In genomic region chr4:111813565-111814140, GRCh38 we compare ENCODE assay signal across 15 cellular contexts.
"Had no signal": no experiment of that assay in that cellular context is flagged by ENCODE, and none has a peak within 500 bp of the region (broad histone marks: within the 10 kb centered on the region; RNA-seq: fewer than 3 reads in every experiment).

No MANE protein-coding gene starts in this region.

- ATAC-seq: gastrocnemius medialis; left lobe of liver; stimulated activated naive B cell treated with anti-CD40 and anti-IgM and Interleukin-4, amounts not matched to agents 10 μg/mL and 1 μg/mL and 100 μg/mL, for 72 hours had no signal

- FAIRE-seq: astrocyte, endometrium, kidney had no signal

- DNase-seq: activated CD4-positive, alpha-beta T cell treated with anti-CD3 and anti-CD28 coated beads for 1 hour; activated CD8-positive, alpha-beta memory T cell treated with anti-CD3 and anti-CD28 coated beads for 24 hours; activated effector memory CD4-positive, alpha-beta T cell treated with anti-CD3 and anti-CD28 coated beads, Interleukin-2, amount 50 U/mL, for 16 hours; activated naive CD4-positive, alpha-beta T cell treated with anti-CD3 and anti-CD28 coated beads, Interleukin-2, amount 50 U/mL, for 16 hours; activated T-cell treated with anti-CD3 and anti-CD28 coated beads, Interleukin-2, amount 50 U/mL, for 72 hours; gastrocnemius medialis; kidney; nephron progenitor cell; retina; stimulated activated naive B cell treated with anti-CD40 and anti-IgM and Interleukin-4, amounts not matched to agents 10 μg/mL and 1 μg/mL and 100 μg/mL, for 72 hours; upper lobe of left lung; WERI-Rb-1 had no signal
